ENCODE assay signal across 21 cellular contexts in the genomic region with DNA sequence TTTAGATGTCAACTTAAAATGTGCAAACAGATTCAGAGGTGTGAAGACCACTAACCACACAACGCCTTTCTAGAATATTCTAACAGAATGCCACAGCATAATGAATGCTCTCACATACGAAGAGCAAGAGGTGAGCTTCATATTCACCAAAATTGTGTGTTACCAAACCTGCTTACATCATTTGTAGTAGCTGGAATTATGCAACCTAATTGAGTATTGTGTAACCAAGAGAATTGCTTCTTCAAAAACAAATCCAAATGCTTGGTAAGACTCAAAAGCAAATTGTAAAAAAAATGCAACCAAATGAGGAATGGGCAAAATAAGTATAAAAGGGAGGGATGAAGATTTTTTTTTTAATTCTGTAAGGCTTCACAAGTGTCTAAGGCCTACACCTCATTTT.
"Had no signal": no experiment of that assay in that cellular context is flagged by ENCODE, and none has a peak within 500 bp of the region (broad histone marks: within the 10 kb centered on the region; RNA-seq: fewer than 3 reads in every experiment).

No MANE protein-coding gene starts in this region.

- H3K27me3 ChIP-seq: heart left ventricle, neutrophil, ovary, right atrium auricular region, upper lobe of left lung had no signal

- H3K27ac ChIP-seq: heart left ventricle, neutrophil, ovary, prostate gland, right atrium auricular region, upper lobe of left lung, VCaP had no signal

- H3K4me1 ChIP-seq: heart left ventricle, prostate gland, right atrium auricular region, upper lobe of left lung had no signal

- H3K36me3 ChIP-seq: heart left ventricle, neutrophil, ovary, prostate gland, right atrium auricular region, upper lobe of left lung had no signal

- DNase-seq: activated CD4-positive, alpha-beta T cell treated with anti-CD3 and anti-CD28 coated beads, Interleukin-2, amount 50 U/mL, for 1 hour; activated CD4-positive, CD25-positive, alpha-beta regulatory T cell treated with anti-CD3 and anti-CD28 coated beads, Interleukin-2, amount 50 U/mL, for 72 hours; activated CD8-positive, alpha-beta T cell treated with anti-CD3 and anti-CD28 coated beads, Interleukin-2, amount 10 ng/mL, durations not matched to agents 7 days and 5 days; activated gamma-delta T cell treated with Interleukin-2 at 50 U/mL for 16 hours; activated T-cell treated with anti-CD3 and anti-CD28 coated beads, Interleukin-2, amount 50 U/mL, for 1 hour; aorta; caudate nucleus; effector CD8-positive, alpha-beta T cell; heart left ventricle; islet precursor cell; left cardiac atrium; mesenchymal stem cell; ovary; stimulated activated CD4-positive, alpha-beta T cell treated with anti-CD3 and anti-CD28 coated beads, Interleukin-4, amount 100 ng/mL, for 24 hours; stimulated activated naive CD4-positive, alpha-beta T cell treated with Interleukin-2 at 50 U/mL for 16 hours; T-helper 2 cell; upper lobe of left lung had no signal

- H3K9me3 ChIP-seq: heart left ventricle, neutrophil, ovary, prostate gland, right atrium auricular region, upper lobe of left lung had no signal

- H3K4me3 ChIP-seq: heart left ventricle, ovary, prostate gland, right atrium auricular region, upper lobe of left lung had no signal
